Comparison of ENCODE assay signal across 8 cellular contexts in genomic region chr9:89495824-89496555, GRCh38. TPM values are rescaled to one million over a fixed set of nuclear protein-coding genes. Genes with fewer than 3 reads are reported as not detected.
A peak's percentile ranks its signal among the peaks of the same experiment; 100 is the strongest.
DNase-seq lines count a peak whose midpoint lies in the region; ATAC-seq and TF ChIP-seq lines count a peak whose summit lies in the region.

No MANE protein-coding gene starts in this region.

- H3K18ac ChIP-seq in H9 (ENCODE audit: insufficient read length, low read depth, low read length): no peak overlapping the region

- H3K9me3 Mint-ChIP-seq in H9: no peaks in the 10 kb centered on the region
- H3K9me3 Mint-ChIP-seq in naive thymus-derived CD8-positive, alpha-beta T cell: peaks cover 0 to 2% (median 0%) of the 10 kb centered on the region in 9 donors

- no peak overlapping the region for H2BK20ac ChIP-seq in H9 (ENCODE audit: low read depth, low read length, poor library complexity, severe bottlenecking)

- H3K27ac Mint-ChIP-seq in H9: peak overlapping the region in 1 of 3 experiments; percentile 53; a peak in 1 of 7 replicates
- peak overlapping the region; percentile 79 to 98 (median 94) for H3K27ac Mint-ChIP-seq in naive thymus-derived CD8-positive, alpha-beta T cell

- peaks cover 69 to 76% of the 10 kb centered on the region in 2 experiments for H3K4me1 Mint-ChIP-seq in H9
- H3K4me1 Mint-ChIP-seq in naive thymus-derived CD8-positive, alpha-beta T cell: peaks cover 56 to 92% (median 89%) of the 10 kb centered on the region in 4 donors

- H2BK5ac ChIP-seq in H9 (ENCODE audit: insufficient read length, low read length): no peak overlapping the region

- H3K4ac ChIP-seq in H9 (ENCODE audit: low read depth, low read length): no peak overlapping the region

- peak overlapping the region; percentile 67 to 85 for H3K4me3 Mint-ChIP-seq in H9
- H3K4me3 Mint-ChIP-seq in naive thymus-derived CD8-positive, alpha-beta T cell: peak overlapping the region; percentile 79 to 99 (median 98)

- POLR2A ChIA-PET in naive thymus-derived CD8-positive, alpha-beta T cell (lab: Charles Lee): interaction anchor here (0.7 to 2.9 kb wide), 22 partner anchors 8 to 67 kb away, joined by 3 to 28 read pairs (median 4); no protein-coding TSS in a partner anchor

- H3K14ac ChIP-seq in H9 (ENCODE audit: insufficient read depth, low read length): no peak overlapping the region; the same call in 1 of the 2 replicates

- peak overlapping the region; percentile 97 for H3K4me3 ChIP-seq in BLaER1
- H3K4me3 ChIP-seq in foreskin fibroblast (ENCODE audit: low read depth in 1 of 2, low read length in 2 of 2): no peak overlapping the region

- no peak overlapping the region for H3K56ac ChIP-seq in H9 (ENCODE audit: insufficient read length, low read depth, low read length)

- no peak overlapping the region for H3K23ac ChIP-seq in H9 (ENCODE audit: insufficient read length, low read depth, low read length)

- H3K36me3 ChIP-seq in BLaER1: peaks cover 23% of the 10 kb centered on the region

- H4K5ac ChIP-seq in H9 (ENCODE audit: insufficient read length, low read depth, low read length): no peak overlapping the region

- H2BK120ac ChIP-seq in H9 (ENCODE audit: low read depth, low read length, poor library complexity, severe bottlenecking): no peak overlapping the region

- WGBS in H9 (ENCODE audit: extremely low coverage, insufficient read length, low lambda C conversion rate): no CpG with 5 or more reads among the region's 12 CpGs

- no peak overlapping the region for H2BK15ac ChIP-seq in H9 (ENCODE audit: low read depth, low read length)

- no peaks in the 10 kb centered on the region for H3K27me3 Mint-ChIP-seq in H9 (ENCODE audit: low read depth)
- no peaks in the 10 kb centered on the region for H3K27me3 Mint-ChIP-seq in naive thymus-derived CD8-positive, alpha-beta T cell

- peaks cover 38% of the 10 kb centered on the region; the same call in 1 of the 2 replicates for H3K79me2 ChIP-seq in H9 (ENCODE audit: insufficient read depth, low read length)

- H3K9me3 ChIP-seq in BLaER1 (no peaks in the 10 kb centered on the region), H9 (ENCODE audit: control insufficient read depth, low read depth, low read length) (no peaks in the 10 kb centered on the region)

- H3K4me2 ChIP-seq in BLaER1: peak overlapping the region; percentile 100
- H3K4me2 ChIP-seq in H9 (ENCODE audit: insufficient read depth, insufficient read length, low read length): peak overlapping the region; percentile 90

- H3K27me3 ChIP-seq in BLaER1: no peaks in the 10 kb centered on the region
- H3K27me3 ChIP-seq in H9 (ENCODE audit: insufficient read depth, low read length): no peaks in the 10 kb centered on the region

- H4K91ac ChIP-seq in H9 (ENCODE audit: insufficient read length, low read depth, low read length): no peak overlapping the region

- peaks cover 18% of the 10 kb centered on the region for H3K79me1 ChIP-seq in H9 (ENCODE audit: insufficient read depth, low read depth, low read length, poor library complexity, severe bottlenecking)

- H2BK12ac ChIP-seq in H9 (ENCODE audit: insufficient read length, low read depth, low read length): no peak overlapping the region

- no peak overlapping the region for H4K8ac ChIP-seq in H9 (replicated peaks; ENCODE audit: insufficient read length, low read depth, low read length)

- peaks cover 63% of the 10 kb centered on the region for H4K20me1 ChIP-seq in BLaER1
- no peaks in the 10 kb centered on the region for H4K20me1 ChIP-seq in H9 (ENCODE audit: control insufficient read depth, insufficient read depth, insufficient read length)

- no peak overlapping the region for H2AFZ ChIP-seq in H9 (ENCODE audit: low read length)

- peaks cover 10% of the 10 kb centered on the region for H3K23me2 ChIP-seq in H9 (ENCODE audit: insufficient read length, low read depth, low read length, poor library complexity, severe bottlenecking)

- peak overlapping the region; percentile 93 for H3K9ac ChIP-seq in BLaER1
- H3K9ac ChIP-seq in H9 (ENCODE audit: extremely low read depth, insufficient read length, low read length): no peak overlapping the region

- no peak for ATAC-seq in naive thymus-derived CD8-positive, alpha-beta T cell
- ATAC-seq in HG03175 (IDR thresholded peaks at IDR 0.05; ENCODE audit: unreplicated experiment) (no peak), HG02870 (IDR thresholded peaks at IDR 0.05; ENCODE audit: unreplicated experiment) (no peak)

- DNase-seq in H9: no peak
- DNase-seq in naive thymus-derived CD8-positive, alpha-beta T cell: no peak
- DNase-seq in DMS79 (lab: John Stamatoyannopoulos, UW): no peak
- no peak for DNase-seq in foreskin fibroblast

- H3K4me1 ChIP-seq in BLaER1 (peaks cover 89% of the 10 kb centered on the region), H9 (ENCODE audit: insufficient read depth, low read length) (peaks cover 18% of the 10 kb centered on the region)

- no peak overlapping the region for H3T11ph ChIP-seq in H9 (ENCODE audit: low read length)

- peaks cover 0 to 5% (median 0%) of the 10 kb centered on the region in 3 experiments; a peak in 4 of 7 replicates for H3K36me3 Mint-ChIP-seq in H9 (ENCODE audit: insufficient read depth in 1 of 3, low read depth in 3 of 3)
- H3K36me3 Mint-ChIP-seq in naive thymus-derived CD8-positive, alpha-beta T cell: peaks cover 0 to 13% (median 0%) of the 10 kb centered on the region in 3 donors

- TF ChIP-seq CTCF in H9 (conservative IDR thresholded peaks at IDR 0.05) (no peak), foreskin fibroblast (IDR thresholded peaks at IDR 0.05; ENCODE audit: low read depth, low read length) (no peak)

- H2AK5ac ChIP-seq in H9 (ENCODE audit: insufficient read length, low read length): no peak overlapping the region

- H3K27ac ChIP-seq in BLaER1 (peak overlapping the region; percentile 93), H9 (ENCODE audit: insufficient read length, low read depth, low read length) (no peak overlapping the region), angular gyrus (ENCODE audit: low read depth, low read length) (peak overlapping the region; percentile 77)

RNA-seq across cellular contexts. Expression of gene SEMA4D, which starts 1.9 kb away (rescaled TPM):
- total RNA-seq in H9 (2021): 41.8 and 47.2 TPM in 2 replicates
- total RNA-seq in naive thymus-derived CD8-positive, alpha-beta T cell: 100 to 1,000 TPM; 565 to 573 TPM
- polyA plus RNA-seq in naive thymus-derived CD8-positive, alpha-beta T cell: 100 to 1,000 TPM; 154 to 359 (median 176) TPM

Comparison
In these comparisons a context has a peak if more than half of its experiments do, and no peak if none do; other contexts are left out.
1. RNA of gene SEMA4D, which starts 1.9 kb away (total RNA-seq): 565 to 573 TPM in naive thymus-derived CD8-positive, alpha-beta T cell; 41.8 to 47.2 TPM in H9; every median in the first group is over 10 times any median in the second.